ENCODE assay signal across 9 cellular contexts in genomic region chr18:31042391-31043181, GRCh38. TPM values are rescaled to one million over a fixed set of nuclear protein-coding genes. Genes with fewer than 3 reads are reported as not detected.
DNase-seq lines count a peak whose midpoint lies in the region; ATAC-seq, FAIRE-seq and TF ChIP-seq lines count a peak whose summit lies in the region.
"Had no signal": no experiment of that assay in that cellular context is flagged by ENCODE, and none has a peak within 500 bp of the region (broad histone marks: within the 10 kb centered on the region; RNA-seq: fewer than 3 reads in every experiment).

Gene DSC3, minus strand, starts transcription at chr18:31042742. Its CDS starts 82 bp downstream, at chr18:31042660.

- no peak within 1 kb of the TSS for H3K27ac ChIP-seq in iPS DF 6.9 (ENCODE audit: low read length)

- peak; percentile 10 for ATAC-seq in activated CD8-positive, alpha-beta T cell treated with anti-CD3 and anti-CD28 coated beads for 36 hours
- no peak for ATAC-seq in GM18873 (IDR thresholded peaks at IDR 0.05; ENCODE audit: low FRiP score, unreplicated experiment)
- ATAC-seq in HG02973 (IDR thresholded peaks at IDR 0.05; ENCODE audit: unreplicated experiment) = no peak

- CTCF ChIA-PET in activated CD8-positive, alpha-beta T cell treated with anti-CD3 and anti-CD28 coated beads for 36 hours (lab: Charles Lee) = no interaction called here

- intact Hi-C loops in activated CD8-positive, alpha-beta T cell treated with anti-CD3 and anti-CD28 coated beads for 36 hours (cut with micrococcal nuclease) = no loop called here

- TF ChIP-seq CTCF in activated CD8-positive, alpha-beta T cell treated with anti-CD3 and anti-CD28 coated beads for 36 hours (IDR thresholded peaks at IDR 0.05) = no peak

- peak within 1 kb of the TSS; percentile 35 for H3K4me3 Mint-ChIP-seq in activated CD8-positive, alpha-beta T cell treated with anti-CD3 and anti-CD28 coated beads for 36 hours
- peak within 1 kb of the TSS in 1 of 5 donors; percentile 39 for H3K4me3 Mint-ChIP-seq in immature natural killer cell
- H3K4me3 Mint-ChIP-seq: activated B cell treated with CpG ODN at 0.5 μM for 24 hours had no signal

- H3K4me1 ChIP-seq in iPS DF 6.9 (ENCODE audit: control insufficient read depth, insufficient read depth, low read length) = peaks cover 1% of the 10 kb centered on the region; the same call in 1 of the 2 replicates

- H3K27me3 Mint-ChIP-seq in activated CD8-positive, alpha-beta T cell treated with anti-CD3 and anti-CD28 coated beads for 36 hours = peaks cover 44% of the 10 kb centered on the region
- peaks cover 7 to 22% (median 21%) of the 10 kb centered on the region in 3 donors for H3K27me3 Mint-ChIP-seq in immature natural killer cell (ENCODE audit: low read depth in 3 of 3)

- no peak within 1 kb of the TSS for H3K27ac Mint-ChIP-seq in activated CD8-positive, alpha-beta T cell treated with anti-CD3 and anti-CD28 coated beads for 36 hours
- H3K27ac Mint-ChIP-seq in immature natural killer cell = no peak within 1 kb of the TSS
- H3K27ac Mint-ChIP-seq: activated B cell treated with CpG ODN at 0.5 μM for 24 hours had no signal

- DNase-seq in HTR-8/SVneo (ENCODE audit: insufficient read length, low spot score) = peak; percentile 3
- no peak for DNase-seq in activated CD8-positive, alpha-beta T cell treated with anti-CD3 and anti-CD28 coated beads for 36 hours
- no peak for DNase-seq in iPS DF 6.9 (ENCODE audit: low read depth, low spot score)
- no peak for DNase-seq in skeletal muscle cell (ENCODE audit: low read depth)
- DNase-seq in immature natural killer cell = no peak
- DNase-seq in activated gamma-delta T cell (lab: John Stamatoyannopoulos, UW) = no peak
- DNase-seq: activated B cell treated with CpG ODN at 0.5 μM for 24 hours had no signal

- H3K27me3 ChIP-seq in iPS DF 6.9 (ENCODE audit: control insufficient read depth, insufficient read depth, low read length) = peaks cover 39% of the 10 kb centered on the region

- FAIRE-seq in HTR-8/SVneo (lab: Jason Lieb, UNC) = no peak

- H3K9me3 ChIP-seq in iPS DF 6.9 (ENCODE audit: control insufficient read depth, insufficient read depth, low read length) = no peaks in the 10 kb centered on the region

- peaks cover 3% of the 10 kb centered on the region for H3K4me1 Mint-ChIP-seq in activated CD8-positive, alpha-beta T cell treated with anti-CD3 and anti-CD28 coated beads for 36 hours (ENCODE audit: low read depth)
- no peaks in the 10 kb centered on the region for H3K4me1 Mint-ChIP-seq in immature natural killer cell
- H3K4me1 Mint-ChIP-seq: activated B cell treated with CpG ODN at 0.5 μM for 24 hours had no signal

- POLR2A ChIA-PET in activated CD8-positive, alpha-beta T cell treated with anti-CD3 and anti-CD28 coated beads for 36 hours (lab: Charles Lee) = no interaction called here

- H3K36me3 ChIP-seq in iPS DF 6.9 (ENCODE audit: control insufficient read depth, insufficient read depth, low read length) = no peaks in the 10 kb centered on the region

- WGBS in iPS DF 6.9 (ENCODE audit: insufficient coverage, insufficient read length) = no CpG with 5 or more reads among the region's 74 CpGs

- peaks cover 3% of the 10 kb centered on the region for H3K36me3 Mint-ChIP-seq in activated CD8-positive, alpha-beta T cell treated with anti-CD3 and anti-CD28 coated beads for 36 hours (ENCODE audit: low read depth)
- H3K36me3 Mint-ChIP-seq in immature natural killer cell = peaks cover 0 to 5% (median 4%) of the 10 kb centered on the region in 3 donors

- peaks cover 8% of the 10 kb centered on the region for H3K9me3 Mint-ChIP-seq in activated CD8-positive, alpha-beta T cell treated with anti-CD3 and anti-CD28 coated beads for 36 hours
- H3K9me3 Mint-ChIP-seq in immature natural killer cell = peaks cover 8 to 47% (median 23%) of the 10 kb centered on the region in 6 donors
- H3K9me3 Mint-ChIP-seq: activated B cell treated with CpG ODN at 0.5 μM for 24 hours had no signal

- H3K4me3 ChIP-seq in iPS DF 6.9 (ENCODE audit: low read length) = peak within 1 kb of the TSS; percentile 64
- H3K4me3 ChIP-seq in skeletal muscle cell (ENCODE audit: low read depth, low read length) = peak within 1 kb of the TSS; percentile 38

RNA-seq across cellular contexts. Expression of gene DSC3, which starts in this region (rescaled TPM):
- total RNA-seq in activated CD8-positive, alpha-beta T cell treated with anti-CD3 and anti-CD28 coated beads for 36 hours = under 1 TPM in 1 of 2 experiments, not detected in 1; 0.04 TPM
- not detected for polyA plus RNA-seq in immature natural killer cell
- total RNA-seq: activated B cell treated with CpG ODN at 0.5 μM for 24 hours had no signal

Comparison
In these comparisons a context has a peak if more than half of its experiments do, and no peak if none do; other contexts are left out.
1. Peak in ATAC-seq in activated CD8-positive, alpha-beta T cell treated with anti-CD3 and anti-CD28 coated beads for 36 hours; RNA of the gene not detected or under 1 TPM.